8 cellular contexts compared by ENCODE assay signal in genomic region chr1:159889821-159890252, GRCh38. TPM values are rescaled to one million over a fixed set of nuclear protein-coding genes. Genes with fewer than 3 reads are reported as not detected.
A peak's percentile ranks its signal among the peaks of the same experiment; 100 is the strongest.
DNase-seq lines count a peak whose midpoint lies in the region; ATAC-seq and TF ChIP-seq lines count a peak whose summit lies in the region.

No MANE protein-coding gene starts in this region.

- peak overlapping the region; percentile 63 for H3K27ac ChIP-seq in HUES48 (ENCODE audit: low read depth, low read length)

- no peaks in the 10 kb centered on the region for H3K27me3 ChIP-seq in HUES48 (ENCODE audit: control insufficient read depth, insufficient read depth, low read length)

- no peaks in the 10 kb centered on the region for H3K9me3 Mint-ChIP-seq in mesothelial cell of epicardium

- H3K4me3 ChIP-seq in HUES48 (ENCODE audit: low read depth, low read length), result no peak overlapping the region

- H3K9ac ChIP-seq in HUES48 (ENCODE audit: low read depth, low read length), result no peak overlapping the region

- 0 out of 2 replicates have a peak, but pooled peaks cover 8% of the 10 kb centered on the region for H3K4me1 ChIP-seq in HUES48 (ENCODE audit: control insufficient read depth, insufficient read depth, low read length)

- H3K36me3 Mint-ChIP-seq in mesothelial cell of epicardium, result no peaks in the 10 kb centered on the region

- peak in 2 of 3 experiments; percentile 4 to 40 for DNase-seq in NCI-H1417 (lab: John Stamatoyannopoulos, UW)
- DNase-seq in NCI-H1417 treated with DMSO at 0.1 percent for 48 hours (lab: John Stamatoyannopoulos, UW), result no peak
- peak; percentile 81 for DNase-seq in amniotic stem cell (lab: John Stamatoyannopoulos, UW)
- peak; percentile 90 for DNase-seq in kidney tubule cell (ENCODE audit: low spot score)
- no peak for DNase-seq in mesothelial cell of epicardium (ENCODE audit: low spot score in 2 of 2, unreplicated experiment in 2 of 2)
- DNase-seq in stimulated activated CD4-positive, alpha-beta T cell treated with anti-CD3 and anti-CD28 coated beads, Interleukin-12 subunit alpha, Interleukin-12 subunit beta, amount 100 ng/mL, for 4 hours, result no peak

- no peak overlapping the region for H3K4me3 Mint-ChIP-seq in mesothelial cell of epicardium

- no peaks in the 10 kb centered on the region for H3K9me3 ChIP-seq in HUES48 (ENCODE audit: control insufficient read depth, insufficient read depth, low read length)

- no peak overlapping the region for H3K27ac Mint-ChIP-seq in mesothelial cell of epicardium

- peaks cover 6% of the 10 kb centered on the region for H3K4me1 Mint-ChIP-seq in mesothelial cell of epicardium

- no peaks in the 10 kb centered on the region for H3K27me3 Mint-ChIP-seq in mesothelial cell of epicardium (ENCODE audit: low read depth)

- no peaks in the 10 kb centered on the region for H3K36me3 ChIP-seq in HUES48 (ENCODE audit: control insufficient read depth, insufficient read depth, low read length)

- no peak for TF ChIP-seq CTCF in mesothelial cell of epicardium (IDR thresholded peaks at IDR 0.05; ENCODE audit: unreplicated experiment)

- peak; percentile 95 for ATAC-seq in GM21723 (IDR thresholded peaks at IDR 0.05; ENCODE audit: unreplicated experiment)

RNA-seq across cellular contexts. Expression of gene CFAP45, which starts 10.1 kb away (rescaled TPM):
- total RNA-seq in mesothelial cell of epicardium, result 0.18 to 0.20 TPM (median 0.20 TPM) in 3 replicates

RNA-seq across cellular contexts. Expression of gene VSIG8, which starts 27.4 kb away (rescaled TPM):
- not detected in 3 replicates for total RNA-seq in mesothelial cell of epicardium

RNA-seq across cellular contexts. Expression of gene TAGLN2, which starts 35.5 kb away (rescaled TPM):
- total RNA-seq in mesothelial cell of epicardium, result 41.6 to 46.2 TPM (median 44.6 TPM) in 3 replicates

RNA-seq across cellular contexts. Expression of gene IGSF9, which starts 55.6 kb away (rescaled TPM):
- 75.8 to 77.5 TPM (median 76.9 TPM) in 3 replicates for total RNA-seq in mesothelial cell of epicardium

Comparison
In these comparisons a context has a peak if more than half of its experiments do, and no peak if none do; other contexts are left out.
1. DNase-seq: peak in NCI-H1417 (2 of 3), amniotic stem cell (single experiment) and kidney tubule cell (single experiment); none in NCI-H1417 treated with DMSO at 0.1 percent for 48 hours (single experiment), mesothelial cell of epicardium (0 of 2) and stimulated activated CD4-positive, alpha-beta T cell treated with anti-CD3 and anti-CD28 coated beads, Interleukin-12 subunit alpha, Interleukin-12 subunit beta, amount 100 ng/mL, for 4 hours (single experiment).